23 cellular contexts compared by ENCODE assay signal in genomic region chr20:51076841-51077543, GRCh38. TPM values are rescaled to one million over a fixed set of nuclear protein-coding genes. Genes with fewer than 3 reads are reported as not detected.
A peak's percentile ranks its signal among the peaks of the same experiment; 100 is the strongest.
DNase-seq lines count a peak whose midpoint lies in the region; ATAC-seq, FAIRE-seq and TF ChIP-seq lines count a peak whose summit lies in the region.
"Had no signal": no experiment of that assay in that cellular context is flagged by ENCODE, and none has a peak within 500 bp of the region (broad histone marks: within the 10 kb centered on the region; RNA-seq: fewer than 3 reads in every experiment).

No MANE protein-coding gene starts in this region.

- no peak overlapping the region for H3K27ac ChIP-seq in K562 (ENCODE audit: extremely low read depth, low read depth, low read length)
- no peak overlapping the region for H3K27ac ChIP-seq in neuronal stem cell (replicated peaks; ENCODE audit: low read length)
- H3K27ac ChIP-seq: skin epidermis, thyroid gland had no signal

- intact Hi-C loops in K562 (cut with micrococcal nuclease) = no loop called here

- H2BK15ac ChIP-seq in neuronal stem cell (ENCODE audit: low read length) = no peak overlapping the region

- no peak overlapping the region for H3K4me3 ChIP-seq in K562
- no peak overlapping the region for H3K4me3 ChIP-seq in neuronal stem cell (ENCODE audit: low read length in 2 of 2)
- H3K4me3 ChIP-seq: skin epidermis, thyroid gland had no signal

- H3K9me3 ChIP-seq in K562 (replicated peaks; ENCODE audit: control insufficient read depth, insufficient read depth, low read depth, low read length) (no peaks in the 10 kb centered on the region), neuronal stem cell (replicated peaks in 1 of 2; ENCODE audit: control insufficient read depth in 2 of 2, insufficient read depth in 1 of 2, low read depth in 1 of 2, low read length in 2 of 2) (no peaks in the 10 kb centered on the region)
- H3K9me3 ChIP-seq: BE2C, thyroid gland had no signal

- peak overlapping the region; percentile 65 for H3K18ac ChIP-seq in neuronal stem cell (ENCODE audit: low read length)

- H3K79me2 ChIP-seq in K562 (ENCODE audit: control insufficient read depth, insufficient read depth, low read length) = no peaks in the 10 kb centered on the region

- no peaks in the 10 kb centered on the region for H3K9me1 ChIP-seq in K562 (ENCODE audit: control insufficient read depth, insufficient read depth, low read length)

- H2AFZ ChIP-seq in K562 (ENCODE audit: low read depth, low read length) (no peak overlapping the region), neuronal stem cell (ENCODE audit: low read length) (no peak overlapping the region)

- TF ChIP-seq POLR2A in K562 (conservative IDR thresholded peaks at IDR 0.05) = no peak

- H2BK120ac ChIP-seq in neuronal stem cell (ENCODE audit: low read depth, low read length) = no peak overlapping the region

- CTCF ChIA-PET in K562 (lab: Yijun Ruan, JAX; ENCODE audit: low intra/inter-chr PET ratio) = no interaction called here

- H3K36me3 ChIP-seq in K562 (ENCODE audit: control insufficient read depth, insufficient read depth, low read length) (no peaks in the 10 kb centered on the region), neuronal stem cell (replicated peaks in 1 of 2; ENCODE audit: control insufficient read depth in 2 of 2, insufficient read depth in 2 of 2, low read length in 2 of 2) (no peaks in the 10 kb centered on the region)
- H3K36me3 ChIP-seq: BE2C, thyroid gland had no signal

- POLR2A ChIA-PET in K562 (lab: Yijun Ruan, JAX) = interaction anchor here (1.1 to 1.4 kb wide), 3 partner anchors 12 to 39 kb away, joined by 3 read pairs; no protein-coding TSS in a partner anchor

- peaks cover 1% of the 10 kb centered on the region; the same call in 1 of the 2 replicates for H4K20me1 ChIP-seq in K562 (replicated peaks; ENCODE audit: control insufficient read depth, insufficient read depth, low read length)

- H3K14ac ChIP-seq in neuronal stem cell (ENCODE audit: low read length) = no peak overlapping the region

- no peaks in the 10 kb centered on the region for H3K79me1 ChIP-seq in neuronal stem cell (ENCODE audit: low read depth, low read length)

- 0% methylated on average over 10 of the region's 10 CpGs for WGBS in K562 (ENCODE audit: insufficient coverage, low coverage, missing lambda C conversion rate)
- no CpG with 5 or more reads among the region's 10 CpGs for WGBS in neuronal stem cell (ENCODE audit: extremely low coverage in 2 of 2, insufficient read length in 2 of 2, insufficient replicate concordance in 1 of 2), 2 donors

- H2BK5ac ChIP-seq in neuronal stem cell (ENCODE audit: low read length) = no peak overlapping the region

- in situ Hi-C loops in K562 (cut with MboI) = no loop called here

- no peak overlapping the region for H4K91ac ChIP-seq in neuronal stem cell (ENCODE audit: low read depth, low read length, poor library complexity)

- ATAC-seq in K562 = no peak
- no peak for ATAC-seq in HG03139 (IDR thresholded peaks at IDR 0.05; ENCODE audit: unreplicated experiment)
- ATAC-seq: naive thymus-derived CD8-positive, alpha-beta T cell; PC-3 had no signal

- H2BK12ac ChIP-seq in neuronal stem cell (ENCODE audit: low read length) = peak overlapping the region; percentile 49

- H3K4ac ChIP-seq in neuronal stem cell (ENCODE audit: low read length) = no peak overlapping the region

- no peak for TF ChIP-seq EP300 in K562 (IDR thresholded peaks at IDR 0.05; ENCODE audit: low read length)

- no peak for TF ChIP-seq RAD21 in K562 (CRISPR knock-in tag; conservative IDR thresholded peaks at IDR 0.05 in 1 of 2, IDR thresholded peaks at IDR 0.05 in 1 of 2)

- H3K4me2 ChIP-seq in K562 (ENCODE audit: insufficient read depth, low read length) (no peak overlapping the region), neuronal stem cell (ENCODE audit: insufficient read depth, low read length, poor library complexity, severe bottlenecking) (no peak overlapping the region)

- FAIRE-seq in K562 (lab: Jason Lieb, UNC) = no peak
- FAIRE-seq: keratinocyte had no signal

- BruUV-seq in K562 (replicated peaks; lab: Mats Ljungman, UMichigan) = no TSS peak

- peak; percentile 28 to 62 for DNase-seq in NCI-H524 (lab: John Stamatoyannopoulos, UW)
- DNase-seq in NCI-H524 treated with DMSO at 0.1 percent for 48 hours (lab: John Stamatoyannopoulos, UW) = no peak
- peak; percentile 72 for DNase-seq in NCI-H1694 treated with DMSO at 0.1 percent for 48 hours (lab: John Stamatoyannopoulos, UW)
- peak in 2 of 4 experiments; percentile 26 to 28 for DNase-seq in K562 (ENCODE audit: extremely low read depth in 1 of 4, low spot score in 3 of 4)
- no peak for DNase-seq in neuronal stem cell (ENCODE audit: low spot score)
- DNase-seq in SHP77 (lab: John Stamatoyannopoulos, UW) = no peak
- no peak for DNase-seq in NCI-H1048 (lab: John Stamatoyannopoulos, UW)
- DNase-seq: activated CD4-positive, alpha-beta T cell treated with anti-CD3 and anti-CD28 coated beads for 48 hours; activated CD8-positive, alpha-beta memory T cell treated with anti-CD3 and anti-CD28 coated beads for 24 hours; activated naive CD4-positive, alpha-beta T cell; activated T-cell treated with anti-CD3 and anti-CD28 coated beads, Interleukin-2, amount 50 U/mL, for 24 hours; BE2C; DMS79; glutamatergic neuron; H9; naive thymus-derived CD8-positive, alpha-beta T cell; NCI-H1436 treated with DMSO at 0.1 percent for 48 hours; PC-3; Right ventricle myocardium superior; thyroid gland had no signal

- H3K9ac ChIP-seq in K562 (ENCODE audit: insufficient read depth in 1 of 2, low read depth in 2 of 2, low read length in 2 of 2) = no peak overlapping the region
- H3K9ac ChIP-seq in neuronal stem cell (ENCODE audit: low read depth, low read length, poor library complexity) = no peak overlapping the region

- TF ChIP-seq CTCF in K562 (IDR thresholded peaks at IDR 0.05 in 2 of 3, conservative IDR thresholded peaks at IDR 0.05 in 1 of 3; ENCODE audit: insufficient read depth in 2 of 3, low read depth in 1 of 3, low read length in 3 of 3) = no peak; a peak in 1 of 6 replicates

- H3K23ac ChIP-seq in neuronal stem cell (ENCODE audit: low read depth, low read length, poor library complexity) = peak overlapping the region; percentile 40

- H4K8ac ChIP-seq in neuronal stem cell (ENCODE audit: low read depth, low read length) = no peak overlapping the region

- peaks cover 6 to 16% of the 10 kb centered on the region in 2 experiments; a peak in 3 of 5 replicates for H3K27me3 ChIP-seq in K562 (ENCODE audit: control insufficient read depth in 2 of 2, insufficient read depth in 2 of 2, low read length in 2 of 2)
- no peaks in the 10 kb centered on the region for H3K27me3 ChIP-seq in neuronal stem cell (ENCODE audit: control insufficient read depth in 3 of 3, insufficient read depth in 3 of 3, low read depth in 1 of 3, low read length in 3 of 3)
- H3K27me3 ChIP-seq: BE2C, thyroid gland had no signal

- no peak overlapping the region for H2AK5ac ChIP-seq in neuronal stem cell (ENCODE audit: low read depth, low read length)

- H3K4me1 ChIP-seq in K562 (replicated peaks in 1 of 2; ENCODE audit: control insufficient read depth in 2 of 2, insufficient read depth in 2 of 2, low read length in 2 of 2) = no peaks in the 10 kb centered on the region
- H3K4me1 ChIP-seq in neuronal stem cell (ENCODE audit: control insufficient read depth in 2 of 2, insufficient read depth in 1 of 2, low read depth in 1 of 2, low read length in 2 of 2) = peaks cover 9 to 28% of the 10 kb centered on the region in 2 donors
- H3K4me1 ChIP-seq: BE2C, thyroid gland had no signal

TF ChIP-seq in K562, 482 proteins besides CTCF, POLR2A, EP300 and RAD21:
- TF ChIP-seq BCOR (IDR thresholded peaks at IDR 0.05) = peak; percentile 51; the same call in 1 of the 2 replicates
- TF ChIP-seq MNT (conservative IDR thresholded peaks at IDR 0.05) = no peak
- peak; percentile 37; the same call in 1 of the 2 replicates for TF ChIP-seq SMARCA5 (IDR thresholded peaks at IDR 0.05)
- TF ChIP-seq RBM25 (IDR thresholded peaks at IDR 0.05; ENCODE audit: low read depth, low read length, severe bottlenecking) = peak; percentile 96
- TF ChIP-seq ZFP36 (IDR thresholded peaks at IDR 0.05; ENCODE audit: low read depth, low read length, partially characterized antibody) = peak; percentile 86

RNA-seq across cellular contexts. Expression of gene KCNG1, which starts 54.1 kb away (rescaled TPM):
- 0.21 and 0.25 TPM in 2 replicates for total RNA-seq in K562 (2011; cell fraction: chromatin; rRNA removed; ENCODE audit: low replicate concordance)
- total RNA-seq in K562 (2011; cell fraction: nucleolus; rRNA removed) = not detected in 2 replicates
- total RNA-seq in K562 (2011; cell fraction: nucleoplasm; rRNA removed) = 0.44 and 0.69 TPM in 2 replicates
- 0.09 and 0.94 TPM in 2 replicates for total RNA-seq in K562 (2014; rRNA removed)
- total RNA-seq in K562 (2014; rRNA removed; fragmentation: Illumina TruSeq; extraction: Trizol) = 0.26 and 0.33 TPM in 2 replicates
- 0.11 and 0.22 TPM in 2 replicates for total RNA-seq in K562 (2015; rRNA removed; fragmentation: Illumina TruSeq; extraction: Trizol)
- 0.76 and 1.5 TPM in 2 replicates for total RNA-seq in K562 (2021)
- polyA plus RNA-seq in K562 (2011; rRNA removed) = not detected in 2 replicates
- polyA plus RNA-seq in K562 (2011; cell fraction: cytosol; rRNA removed) = 0.03 and 0.12 TPM in 2 replicates
- 0.11 TPM in 1 of 2 replicates, not detected in the other for polyA plus RNA-seq in K562 (2011; cell fraction: nucleus; rRNA removed)
- polyA plus RNA-seq in K562 (2012) = 0.52 and 13.7 TPM in 2 replicates
- polyA plus RNA-seq in K562 (2014; fragmentation: Illumina TruSeq; extraction: Trizol) = 0.12 and 0.29 TPM in 2 replicates
- under 1 TPM in 1 of 2 experiments, not detected in 1; 0.06 TPM for polyA plus RNA-seq in K562 (2014; fragmentation: Nextera tagmentation; extraction: Ambion mirVana)
- polyA plus RNA-seq in K562 (2014; rRNA removed) = 1.5 TPM in 2 replicates
- polyA minus RNA-seq in K562 (2011; rRNA and poly(A)+ RNA removed) = not detected in 2 replicates
- not detected in 2 replicates for polyA minus RNA-seq in K562 (2011; cell fraction: cytosol; rRNA and poly(A)+ RNA removed)
- polyA minus RNA-seq in K562 (2011; cell fraction: nucleus; rRNA and poly(A)+ RNA removed) = not detected in 2 replicates
- polyA plus RNA-seq in neuronal stem cell (2013, experiment 1 of 2) = 8.5 TPM
- 8.4 TPM for polyA plus RNA-seq in neuronal stem cell (2013, experiment 2 of 2)
- polyA plus RNA-seq: naive thymus-derived CD8-positive, alpha-beta T cell had no signal

Comparison
In these comparisons a context has a peak if more than half of its experiments do, and no peak if none do; other contexts are left out.
1. DNase-seq: peak in NCI-H524 (2 of 2) and NCI-H1694 treated with DMSO at 0.1 percent for 48 hours (single experiment); none in NCI-H524 treated with DMSO at 0.1 percent for 48 hours (single experiment), neuronal stem cell (single experiment), SHP77 (0 of 2) and NCI-H1048 (single experiment).